Comparison of ENCODE assay signal across 8 cellular contexts in genomic region chr6:80106418-80107235, GRCh38. TPM values are rescaled to one million over a fixed set of nuclear protein-coding genes. Genes with fewer than 3 reads are reported as not detected.
DNase-seq lines count a peak whose midpoint lies in the region; ATAC-seq and TF ChIP-seq lines count a peak whose summit lies in the region.

Gene BCKDHB, plus strand, starts transcription at chr6:80106671. Its CDS starts 23 bp downstream, at chr6:80106694.

- intact Hi-C loops in left ventricle myocardium inferior (cut with micrococcal nuclease) = no loop called here

- peaks cover 16% of the 10 kb centered on the region for H3K4me1 ChIP-seq in left ventricle myocardium inferior

- H3K36me3 Mint-ChIP-seq in T-helper 17 cell (ENCODE audit: low read depth) (no peaks in the 10 kb centered on the region), progenitor cell of endocrine pancreas (ENCODE audit: insufficient read depth) (peaks cover 1% of the 10 kb centered on the region)

- peak within 1 kb of the TSS; percentile 82 for H3K27ac Mint-ChIP-seq in T-helper 17 cell
- H3K27ac Mint-ChIP-seq in progenitor cell of endocrine pancreas = peak within 1 kb of the TSS; percentile 98

- TF ChIP-seq CTCF in left ventricle myocardium inferior (IDR thresholded peaks at IDR 0.05; ENCODE audit: borderline replicate concordance) (no peak), progenitor cell of endocrine pancreas (IDR thresholded peaks at IDR 0.05; ENCODE audit: unreplicated experiment) (no peak)

- ATAC-seq in HG02885 (IDR thresholded peaks at IDR 0.05; ENCODE audit: poor library complexity, unreplicated experiment) (peak; percentile 99), T-helper 17 cell (peak; percentile 99)

- peak; percentile 94 for TF ChIP-seq POLR2A in GM15510 (IDR thresholded peaks at IDR 0.05; ENCODE audit: borderline replicate concordance, extremely low read depth, insufficient read length)

- no peaks in the 10 kb centered on the region for H3K27me3 ChIP-seq in left ventricle myocardium inferior (ENCODE audit: low read depth)

- peak; percentile 94 for DNase-seq in NCI-H1694 treated with DMSO at 0.1 percent for 48 hours (lab: John Stamatoyannopoulos, UW)
- DNase-seq in T-helper 17 cell = peak; percentile 91 to 97 (median 95)
- peak; percentile 97 for DNase-seq in left ventricle myocardium inferior
- peak; percentile 97 for DNase-seq in progenitor cell of endocrine pancreas (ENCODE audit: low spot score, unreplicated experiment)
- DNase-seq in ureter (ENCODE audit: low spot score) = peak; percentile 99

- no peaks in the 10 kb centered on the region for H3K27me3 Mint-ChIP-seq in T-helper 17 cell
- peaks cover 7% of the 10 kb centered on the region for H3K27me3 Mint-ChIP-seq in progenitor cell of endocrine pancreas

- H3K4me1 Mint-ChIP-seq in T-helper 17 cell = peaks cover 10% of the 10 kb centered on the region
- H3K4me1 Mint-ChIP-seq in progenitor cell of endocrine pancreas (ENCODE audit: low read depth) = peaks cover 11% of the 10 kb centered on the region

- H3K36me3 ChIP-seq in left ventricle myocardium inferior = no peaks in the 10 kb centered on the region

- peak within 1 kb of the TSS; percentile 89 for H3K4me3 ChIP-seq in left ventricle myocardium inferior

- H3K9me3 ChIP-seq in T-helper 17 cell (ENCODE audit: control insufficient read depth, low read length, poor library complexity, severe bottlenecking) (no peaks in the 10 kb centered on the region), left ventricle myocardium inferior (replicated peaks) (no peaks in the 10 kb centered on the region)

- peak within 1 kb of the TSS; percentile 60 for H3K27ac ChIP-seq in angular gyrus (ENCODE audit: low read depth, low read length)
- H3K27ac ChIP-seq in left ventricle myocardium inferior (replicated peaks) = peak within 1 kb of the TSS; percentile 93

- H3K9me3 Mint-ChIP-seq in progenitor cell of endocrine pancreas (ENCODE audit: low read depth) = no peaks in the 10 kb centered on the region

- H3K4me3 Mint-ChIP-seq in T-helper 17 cell (peak within 1 kb of the TSS; percentile 94), progenitor cell of endocrine pancreas (ENCODE audit: low read depth) (peak within 1 kb of the TSS; percentile 97)

RNA-seq across cellular contexts. Expression of gene BCKDHB, which starts in this region (rescaled TPM):
- total RNA-seq in T-helper 17 cell (10 to 100 TPM; 10.3 to 13.2 TPM), left ventricle myocardium inferior (37.2 TPM), progenitor cell of endocrine pancreas (30.7 and 34.8 TPM in 2 replicates), ureter (35.6 TPM)

Comparison
In these comparisons a context has a peak if more than half of its experiments do, and no peak if none do; other contexts are left out.
1. Peak in every context shown above with its lines: DNase-seq, ATAC-seq, H3K4me3 ChIP-seq and H3K27ac ChIP-seq.